In the genomic region with DNA sequence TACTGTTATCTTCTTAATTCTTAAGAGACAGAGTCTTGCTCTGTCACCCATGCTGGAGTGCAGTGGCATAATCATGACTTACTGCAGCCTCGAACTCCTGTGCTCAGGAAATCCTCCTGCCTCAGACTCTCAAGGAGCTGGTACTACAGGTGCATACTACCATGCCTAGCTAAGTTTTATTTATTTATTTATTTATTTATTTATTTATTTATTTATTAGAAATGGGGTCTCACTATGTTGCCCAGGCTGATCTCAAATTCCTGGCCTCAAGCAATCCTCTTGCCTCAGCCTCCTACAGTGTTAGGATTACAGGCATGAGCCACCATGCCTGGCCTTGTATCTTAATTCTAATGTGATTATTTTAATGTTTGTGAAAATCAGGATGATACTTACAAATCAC, we compare ENCODE assay signal across 33 cellular contexts.
"Had no signal": no experiment of that assay in that cellular context is flagged by ENCODE, and none has a peak within 500 bp of the region (broad histone marks: within the 10 kb centered on the region; RNA-seq: fewer than 3 reads in every experiment).

No MANE protein-coding gene starts in this region.

- H3K9me3 ChIP-seq: adrenal gland, ascending aorta, body of pancreas, breast epithelium had no signal

- H3K36me3 ChIP-seq: adrenal gland, brain microvascular endothelial cell, breast epithelium had no signal

- H3K4me1 ChIP-seq: adrenal gland, ascending aorta, body of pancreas, breast epithelium had no signal

- H3K4me3 ChIP-seq: adrenal gland, ascending aorta, body of pancreas, breast epithelium, cardiac muscle cell had no signal

- ATAC-seq: activated naive CD4-positive, alpha-beta T cell treated with anti-CD3 and anti-CD28 coated beads, Interleukin-2, amount 50 U/mL, for 72 hours; activated naive CD8-positive, alpha-beta T cell treated with anti-CD3 and anti-CD28 coated beads, Interleukin-2, amount 50 U/mL, for 24 hours; activated T-cell treated with anti-CD3 and anti-CD28 coated beads, Interleukin-2, amount 50 U/mL, for 4 hours; activated T-cell treated with anti-CD3 and anti-CD28 coated beads, Interleukin-2, amount 50 U/mL, for 72 hours; activated T-helper 17 cell treated with anti-CD3 and anti-CD28 coated beads, Interleukin-2, amount 50 U/mL, for 72 hours; body of pancreas had no signal

- FAIRE-seq: astrocyte, bronchial epithelial cell, colon had no signal

- DNase-seq: activated effector memory CD4-positive, alpha-beta T cell treated with anti-CD3 and anti-CD28 coated beads, Interleukin-2, amount 50 U/mL, for 16 hours; activated effector memory CD4-positive, alpha-beta T cell treated with Interleukin-2 at 50 U/mL for 16 hours; activated gamma-delta T cell; activated gamma-delta T cell treated with Interleukin-2 at 50 U/mL for 16 hours; activated naive CD4-positive, alpha-beta T cell; activated naive CD4-positive, alpha-beta T cell treated with anti-CD3 and anti-CD28 coated beads for 36 hours; activated naive CD4-positive, alpha-beta T cell treated with anti-CD3 and anti-CD28 coated beads, Interleukin-2, amount 10 ng/mL, durations not matched to agents 7 days and 5 days; activated naive CD4-positive, alpha-beta T cell treated with anti-CD3 and anti-CD28 coated beads, Interleukin-2, amount 50 U/mL, for 16 hours; activated naive CD4-positive, alpha-beta T cell treated with Interleukin-2 at 50 U/mL for 16 hours; activated naive CD8-positive, alpha-beta T cell treated with anti-CD3 and anti-CD28 coated beads for 36 hours; activated naive CD8-positive, alpha-beta T cell treated with anti-CD3 and anti-CD28 coated beads, Interleukin-2, amount 10 ng/mL, durations not matched to agents 7 days and 5 days; activated naive CD8-positive, alpha-beta T cell treated with anti-CD3 and anti-CD28 coated beads, Interleukin-2, amount 50 U/mL, for 24 hours; activated T-cell treated with anti-CD3 and anti-CD28 coated beads, Interleukin-2, amount 50 U/mL, for 4 hours; activated T-cell treated with anti-CD3 and anti-CD28 coated beads, Interleukin-2, amount 50 U/mL, for 48 hours; activated T-cell treated with anti-CD3 and anti-CD28 coated beads, Interleukin-2, amount 50 U/mL, for 72 hours; adrenal gland; amniotic stem cell; amygdala; anterior cingulate cortex; aorta; body of pancreas; brain microvascular endothelial cell; caudate nucleus; central memory CD4-positive, alpha-beta T cell; cerebellar nuclear complex had no signal

- H3K27me3 ChIP-seq: adrenal gland, ascending aorta, body of pancreas, brain microvascular endothelial cell, breast epithelium, cardiac muscle cell had no signal

- H3K27ac ChIP-seq: adrenal gland, ascending aorta, body of pancreas, brain microvascular endothelial cell, breast epithelium, cardiac muscle cell had no signal
